Comparison of ENCODE assay signal across 8 cellular contexts in genomic region chr1:169485427-169486280, GRCh38. TPM values are rescaled to one million over a fixed set of nuclear protein-coding genes. Genes with fewer than 3 reads are reported as not detected.
A peak's percentile ranks its signal among the peaks of the same experiment; 100 is the strongest.
DNase-seq lines count a peak whose midpoint lies in the region; ATAC-seq, FAIRE-seq and TF ChIP-seq lines count a peak whose summit lies in the region.

A gene with protein sequence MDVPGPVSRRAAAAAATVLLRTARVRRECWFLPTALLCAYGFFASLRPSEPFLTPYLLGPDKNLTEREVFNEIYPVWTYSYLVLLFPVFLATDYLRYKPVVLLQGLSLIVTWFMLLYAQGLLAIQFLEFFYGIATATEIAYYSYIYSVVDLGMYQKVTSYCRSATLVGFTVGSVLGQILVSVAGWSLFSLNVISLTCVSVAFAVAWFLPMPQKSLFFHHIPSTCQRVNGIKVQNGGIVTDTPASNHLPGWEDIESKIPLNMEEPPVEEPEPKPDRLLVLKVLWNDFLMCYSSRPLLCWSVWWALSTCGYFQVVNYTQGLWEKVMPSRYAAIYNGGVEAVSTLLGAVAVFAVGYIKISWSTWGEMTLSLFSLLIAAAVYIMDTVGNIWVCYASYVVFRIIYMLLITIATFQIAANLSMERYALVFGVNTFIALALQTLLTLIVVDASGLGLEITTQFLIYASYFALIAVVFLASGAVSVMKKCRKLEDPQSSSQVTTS (minus strand): TSS chr1:169485944. CDS start chr1:169485766, 178 bp downstream.

- peak within 1 kb of the TSS; percentile 92 for H2BK5ac ChIP-seq in H1 (ENCODE audit: low read depth, low read length)

- H3K4me1 ChIP-seq in Caco-2: peaks cover 39% of the 10 kb centered on the region
- H3K4me1 ChIP-seq in H1 (replicated peaks in 1 of 4; ENCODE audit: control insufficient read depth in 3 of 4, insufficient read depth in 4 of 4, low read length in 3 of 4): peaks cover 0 to 20% (median 8%) of the 10 kb centered on the region in 4 experiments; a peak in 4 of 7 replicates

- H4K20me1 ChIP-seq in H1 (replicated peaks in 1 of 2; ENCODE audit: control insufficient read depth in 1 of 2, insufficient read depth in 2 of 2, low read length in 2 of 2): peaks cover 0 to 7% of the 10 kb centered on the region in 2 experiments

- peak within 1 kb of the TSS; percentile 78 for H3K27ac ChIP-seq in H1 (ENCODE audit: low read depth, low read length)

- 0 out of 3 replicates have a peak, but pooled peaks of 1 of the 2 experiments have one; percentile 42 for TF ChIP-seq EP300 in H1 (IDR thresholded peaks at IDR 0.05; ENCODE audit: borderline replicate concordance in 1 of 2, low read depth in 2 of 2, low read length in 2 of 2)

- H3K4me3 Mint-ChIP-seq in Caco-2 (ENCODE audit: unreplicated experiment): peak within 1 kb of the TSS; percentile 89
- H3K4me3 Mint-ChIP-seq in memory B cell: peak within 1 kb of the TSS; percentile 91

- CTCF ChIA-PET in Caco-2 (lab: Charles Lee) (interaction anchor here (0.8 to 1.9 kb wide), 7 partner anchors 12 to 324 kb away, joined by 3 to 15 read pairs (median 4); no protein-coding TSS in a partner anchor), H1 (lab: Charles Lee; ENCODE audit: partially characterized antibody) (no interaction called here)

- H3K27me3 ChIP-seq in Caco-2 (replicated peaks; ENCODE audit: control insufficient read depth, insufficient read depth, low read length) (no peaks in the 10 kb centered on the region), H1 (replicated peaks in 1 of 4; ENCODE audit: control insufficient read depth in 3 of 4, extremely low read depth in 1 of 4, insufficient read depth in 3 of 4, low read length in 3 of 4) (no peaks in the 10 kb centered on the region)

- H3K27me3 Mint-ChIP-seq in Caco-2 (ENCODE audit: insufficient read depth, unreplicated experiment) (no peaks in the 10 kb centered on the region), memory B cell (no peaks in the 10 kb centered on the region)

- POLR2A ChIA-PET in Caco-2 (lab: Charles Lee): interaction anchor here (0.5 to 2.0 kb wide), 10 partner anchors 10 to 1828 kb away, joined by 3 to 14 read pairs (median 4); no protein-coding TSS in a partner anchor
- POLR2A ChIA-PET in H1 (lab: Charles Lee; ENCODE audit: partially characterized antibody): interaction anchor here (0.9 to 1.6 kb wide), 15 partner anchors 10 to 118 kb away, joined by 3 to 6 read pairs (median 3); partner anchors contain the start of genes BLZF1, CCDC181 and NME7

- peak within 1 kb of the TSS; percentile 72 for H3K56ac ChIP-seq in H1 (replicated peaks; ENCODE audit: insufficient read length, low read depth, low read length)

- peaks cover 34% of the 10 kb centered on the region for H3K4me1 Mint-ChIP-seq in Caco-2 (ENCODE audit: low read depth, unreplicated experiment)
- H3K4me1 Mint-ChIP-seq in memory B cell: peaks cover 29% of the 10 kb centered on the region

- H3K9ac ChIP-seq in H1 (replicated peaks in 1 of 4; ENCODE audit: extremely low read depth in 1 of 4, low read depth in 3 of 4, low read length in 3 of 4): peak within 1 kb of the TSS; percentile 76 to 91 (median 83)

- H2AFZ ChIP-seq in H1 (ENCODE audit: low read length): peak within 1 kb of the TSS; percentile 94

- TF ChIP-seq POLR2A in H1 (IDR thresholded peaks at IDR 0.05; ENCODE audit: control extremely low read depth in 1 of 2, low read depth in 2 of 2, low read length in 2 of 2): peak; percentile 70 to 97

- peak within 1 kb of the TSS; percentile 94 for H3K27ac Mint-ChIP-seq in Caco-2 (ENCODE audit: unreplicated experiment)
- H3K27ac Mint-ChIP-seq in memory B cell: peak within 1 kb of the TSS; percentile 90

- no peak within 1 kb of the TSS for H3K23ac ChIP-seq in H1 (ENCODE audit: insufficient read length)

- H2BK12ac ChIP-seq in H1 (ENCODE audit: low read depth, low read length): no peak within 1 kb of the TSS; the same call in 1 of the 2 replicates

- peak; percentile 98 to 99 for DNase-seq in Caco-2
- peak; percentile 99 for DNase-seq in HT1080 (ENCODE audit: low read depth)
- DNase-seq in NOMO-1 (lab: John Stamatoyannopoulos, UW; ENCODE audit: unreplicated experiment in 2 of 2): peak; percentile 98 to 100
- peak; percentile 69 to 85 (median 78) for DNase-seq in activated CD8-positive, alpha-beta memory T cell treated with anti-CD3 and anti-CD28 coated beads for 48 hours (ENCODE audit: low read depth in 2 of 3, low spot score in 2 of 3)
- DNase-seq in H1 (ENCODE audit: low read depth in 1 of 2, low spot score in 2 of 2): peak; percentile 90 to 93
- peak; percentile 82 to 87 for DNase-seq in memory B cell (ENCODE audit: low spot score in 2 of 2)
- peak; percentile 85 for DNase-seq in stimulated activated CD8-positive, alpha-beta memory T cell treated with anti-CD3 and anti-CD28 coated beads, Interleukin-12 subunit alpha, Interleukin-12 subunit beta, amount 100 ng/mL, for 24 hours (ENCODE audit: extremely low read depth)

- peak within 1 kb of the TSS; percentile 88 to 94 for H3K4me2 ChIP-seq in H1 (ENCODE audit: insufficient read depth in 1 of 2, low read depth in 2 of 2, low read length in 2 of 2)

- H3K4ac ChIP-seq in H1 (replicated peaks; ENCODE audit: insufficient read length, low read depth, low read length): no peak within 1 kb of the TSS

- peaks cover 9% of the 10 kb centered on the region for H3K79me1 ChIP-seq in H1 (ENCODE audit: low read depth, low read length)

- ATAC-seq in GM21360 (IDR thresholded peaks at IDR 0.05; ENCODE audit: unreplicated experiment): peak; percentile 97
- peak; percentile 95 for ATAC-seq in memory B cell (ENCODE audit: low read depth)

- peak within 1 kb of the TSS; percentile 93 for H4K5ac ChIP-seq in H1 (ENCODE audit: insufficient read length, low read depth, low read length)

- H2BK120ac ChIP-seq in H1 (replicated peaks; ENCODE audit: low read depth, low read length): no peak within 1 kb of the TSS

- TF ChIP-seq CTCF in Caco-2 (IDR thresholded peaks at IDR 0.05; ENCODE audit: insufficient read depth in 1 of 2, low read depth in 1 of 2, low read length in 1 of 2, severe bottlenecking in 1 of 2, unreplicated experiment in 1 of 2) (peak in 1 of 2 experiments; percentile 64), H1 (IDR thresholded peaks at IDR 0.05; ENCODE audit: control extremely low read depth in 1 of 3, insufficient read depth in 1 of 3, low read depth in 1 of 3, low read length in 3 of 3) (peak; percentile 26 to 49 (median 32))

- WGBS in H1 (ENCODE audit: extremely low coverage in 1 of 2, insufficient coverage in 1 of 2, insufficient read length in 1 of 2, insufficient replicate concordance in 2 of 2, low coverage in 1 of 2, low lambda C conversion rate in 2 of 2, missing lambda C conversion rate in 1 of 2), 2 experiments: 1% methylated on average over 41 of the region's 86 CpGs; no CpG with 5 or more reads in 1 of the 2 experiments

- peak; percentile 42 to 52; a peak in 3 of 4 replicates for TF ChIP-seq RAD21 in H1 (IDR thresholded peaks at IDR 0.05 in 1 of 2, conservative IDR thresholded peaks at IDR 0.05 in 1 of 2; ENCODE audit: low read depth in 2 of 2, low read length in 2 of 2)

- H2BK20ac ChIP-seq in H1 (ENCODE audit: low read length): no peak within 1 kb of the TSS

- no peak for FAIRE-seq in H1 (lab: Jason Lieb, UNC)

- peaks cover 25% of the 10 kb centered on the region for H3K36me3 Mint-ChIP-seq in Caco-2 (ENCODE audit: insufficient read depth, unreplicated experiment)
- H3K36me3 Mint-ChIP-seq in memory B cell: no peaks in the 10 kb centered on the region

- no TSS peak for BruUV-seq in Caco-2 (replicated peaks; lab: Mats Ljungman, UMichigan)

- H4K8ac ChIP-seq in H1 (ENCODE audit: extremely low read depth, insufficient read depth, low read length): peak within 1 kb of the TSS; percentile 94

- H2AK5ac ChIP-seq in H1 (ENCODE audit: low read depth, low read length): no peak within 1 kb of the TSS

- peak within 1 kb of the TSS; percentile 36; the same call in 1 of the 2 replicates for H2BK15ac ChIP-seq in H1 (ENCODE audit: low read length)

- peak within 1 kb of the TSS; percentile 8 for H4K91ac ChIP-seq in H1 (replicated peaks; ENCODE audit: insufficient read length, low read length)

- H3K14ac ChIP-seq in H1 (ENCODE audit: insufficient read length): no peak within 1 kb of the TSS

- intact Hi-C loops in Caco-2 (cut with micrococcal nuclease; ENCODE audit: unreplicated experiment): loop anchor here (1.0 kb wide), 4 partner anchors 19 to 61 kb away; no protein-coding TSS in a partner anchor

- H3K36me3 ChIP-seq in Caco-2 (ENCODE audit: control insufficient read depth, insufficient read depth, low read length): no peaks in the 10 kb centered on the region
- no peaks in the 10 kb centered on the region for H3K36me3 ChIP-seq in H1 (ENCODE audit: control insufficient read depth in 2 of 4, insufficient read depth in 4 of 4, low read length in 3 of 4)

- H3K9me3 Mint-ChIP-seq in Caco-2 (ENCODE audit: unreplicated experiment) (no peaks in the 10 kb centered on the region), memory B cell (no peaks in the 10 kb centered on the region)

- H3K4me3 ChIP-seq in Caco-2 (ENCODE audit: low read depth, low read length) (peak within 1 kb of the TSS; percentile 85), H1 (ENCODE audit: extremely low read depth in 1 of 4, insufficient read depth in 2 of 4, low read depth in 3 of 4, low read length in 4 of 4) (peak within 1 kb of the TSS; percentile 82 to 91 (median 84))

- peaks cover 10 to 44% of the 10 kb centered on the region in 2 experiments; a peak in 3 of 4 replicates for H3K79me2 ChIP-seq in H1 (ENCODE audit: control insufficient read depth in 1 of 2, insufficient read depth in 2 of 2, low read length in 2 of 2)

- peak within 1 kb of the TSS; percentile 91 for H3K18ac ChIP-seq in H1 (ENCODE audit: extremely low read depth, low read length)

- H3K9me3 ChIP-seq in Caco-2 (no peaks in the 10 kb centered on the region), H1 (ENCODE audit: insufficient read depth in 2 of 2, low read depth in 1 of 2, low read length in 1 of 2) (no peaks in the 10 kb centered on the region)

- H3K23me2 ChIP-seq in H1 (ENCODE audit: low read depth, low read length): peaks cover 12% of the 10 kb centered on the region

TF ChIP-seq in H1, 55 proteins besides CTCF, POLR2A, EP300 and RAD21 (continues in another document):
- no peak for TF ChIP-seq RNF2 (IDR thresholded peaks at IDR 0.05; ENCODE audit: borderline replicate concordance, low read depth, low read length, missing control alignments, poor library complexity, severe bottlenecking)

RNA-seq across cellular contexts. Expression of the gene that starts here (rescaled TPM):
- 28.7 and 31.5 TPM in 2 replicates for total RNA-seq in Caco-2 (2022)
- total RNA-seq in HT1080 (2014; rRNA removed; shearing (Covaris generic)): 7.1 and 7.2 TPM in 2 replicates
- polyA plus RNA-seq in HT1080 (2015; cell fraction: cytosol; rRNA removed): 7.5 and 8.0 TPM in 2 replicates
- 12.4 and 13.0 TPM in 2 replicates for polyA plus RNA-seq in HT1080 (2015; cell fraction: nucleus; rRNA removed)
- 22.5 and 23.2 TPM in 2 replicates for total RNA-seq in H1 (2021; fragmentation: NEBNext Ultra II Directional; extraction: Animal tissue kit (Norgen Biotek cat#: 25700))
- polyA plus RNA-seq in H1 (2011; rRNA removed): 18.4 and 21.2 TPM in 2 replicates
- 19.7 TPM for polyA plus RNA-seq in H1 (2011; cell fraction: cytosol; rRNA removed)
- polyA plus RNA-seq in H1 (2011; cell fraction: nucleus; rRNA removed): 13.0 TPM
- 8.7 to 14.7 TPM (median 11.7 TPM) in 4 replicates for polyA plus RNA-seq in H1 (2012, experiment 1 of 2)
- 2.7 TPM for polyA plus RNA-seq in H1 (2012, experiment 2 of 2)
- 24.8 TPM for polyA plus RNA-seq in H1 (2013, experiment 1 of 2)
- polyA plus RNA-seq in H1 (2013, experiment 2 of 2): 30.6 TPM
- polyA minus RNA-seq in H1 (2011; rRNA and poly(A)+ RNA removed): 38.0 and 48.9 TPM in 2 replicates
- polyA minus RNA-seq in H1 (2011; cell fraction: cytosol; rRNA and poly(A)+ RNA removed): 15.7 TPM
- polyA minus RNA-seq in H1 (2011; cell fraction: nucleus; rRNA and poly(A)+ RNA removed): 23.6 TPM

Comparison
In these comparisons a context has a peak if more than half of its experiments do, and no peak if none do; other contexts are left out.
1. Peak in every context shown above with its lines: DNase-seq, ATAC-seq, H3K4me3 ChIP-seq and H3K27ac ChIP-seq.